Comparison of ENCODE assay signal across 19 cellular contexts in the genomic region with DNA sequence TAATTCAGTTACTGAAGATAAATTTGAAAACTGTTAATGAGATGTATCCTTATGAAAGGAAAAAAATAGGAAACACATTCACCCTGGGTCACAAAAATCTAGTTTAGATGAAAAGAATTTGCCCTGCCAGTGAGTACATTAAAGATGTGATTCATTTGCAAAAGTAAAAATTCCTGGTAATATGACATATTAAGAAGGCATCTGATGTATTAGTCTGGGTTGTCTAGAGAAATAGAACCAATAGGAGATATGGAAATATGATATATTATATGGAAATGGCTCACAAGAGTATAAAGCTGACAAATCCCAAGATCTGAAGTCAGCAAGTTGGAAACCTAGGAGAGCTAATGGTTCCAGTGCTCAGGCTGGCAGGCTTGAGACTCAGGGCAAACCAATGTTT.
A peak's percentile ranks its signal among the peaks of the same experiment; 100 is the strongest.
DNase-seq lines count a peak whose midpoint lies in the region; ATAC-seq, FAIRE-seq and TF ChIP-seq lines count a peak whose summit lies in the region.
"Had no signal": no experiment of that assay in that cellular context is flagged by ENCODE, and none has a peak within 500 bp of the region (broad histone marks: within the 10 kb centered on the region; RNA-seq: fewer than 3 reads in every experiment).

No MANE protein-coding gene starts in this region.

- H3K4me1 Mint-ChIP-seq in stimulated activated naive CD8-positive, alpha-beta T cell treated with anti-CD3 and anti-CD28 coated beads, Interleukin-15, Interleukin-2, amounts not matched to agents 100 ng/mL and 50 ng/mL, for 24 hours (ENCODE audit: low read depth), result peaks cover 75% of the 10 kb centered on the region
- H3K4me1 Mint-ChIP-seq in stimulated activated naive CD8-positive, alpha-beta T cell treated with anti-CD3 and anti-CD28 coated beads, Interleukin-15, amount 100 ng/mL, for 72 hours, result peaks cover 54% of the 10 kb centered on the region
- peaks cover 37 to 54% of the 10 kb centered on the region in 2 donors for H3K4me1 Mint-ChIP-seq in stimulated activated naive B cell treated with anti-CD40 and anti-IgM and Interleukin-4, amounts not matched to agents 10 μg/mL and 1 μg/mL and 100 μg/mL, for 72 hours

- peaks cover 52% of the 10 kb centered on the region for H3K36me3 Mint-ChIP-seq in stimulated activated naive CD8-positive, alpha-beta T cell treated with anti-CD3 and anti-CD28 coated beads, Interleukin-15, Interleukin-2, amounts not matched to agents 100 ng/mL and 50 ng/mL, for 24 hours (ENCODE audit: low read depth)
- peaks cover 21 to 37% of the 10 kb centered on the region in 2 donors for H3K36me3 Mint-ChIP-seq in stimulated activated naive B cell treated with anti-CD40 and anti-IgM and Interleukin-4, amounts not matched to agents 10 μg/mL and 1 μg/mL and 100 μg/mL, for 72 hours
- H3K36me3 Mint-ChIP-seq: CD14-positive monocyte had no signal

- no peak for TF ChIP-seq CTCF in bronchial epithelial cell (IDR thresholded peaks at IDR 0.05; ENCODE audit: insufficient read depth, low read length, severe bottlenecking)

- no peak overlapping the region for H3K4me3 ChIP-seq in bronchial epithelial cell (ENCODE audit: low read depth, low read length)
- H3K4me3 ChIP-seq: SJSA1 had no signal

- ATAC-seq in stimulated activated naive CD8-positive, alpha-beta T cell treated with anti-CD3 and anti-CD28 coated beads, Interleukin-15, amount 100 ng/mL, for 72 hours, result no peak
- ATAC-seq in stimulated activated naive B cell treated with anti-CD40 and anti-IgM and Interleukin-4, amounts not matched to agents 10 μg/mL and 1 μg/mL and 100 μg/mL, for 72 hours (replicated peaks), result no peak
- ATAC-seq in Right ventricle myocardium superior (ENCODE audit: poor library complexity), result no peak
- ATAC-seq in GM18909 (IDR thresholded peaks at IDR 0.05; ENCODE audit: poor library complexity, unreplicated experiment), result no peak
- ATAC-seq: HCT116 had no signal

- FAIRE-seq in bronchial epithelial cell (lab: Jason Lieb, UNC), result no peak

- no peak for DNase-seq in stimulated activated naive CD8-positive, alpha-beta T cell treated with anti-CD3 and anti-CD28 coated beads, Interleukin-15, amount 100 ng/mL, for 72 hours
- DNase-seq in NCI-H226, result peak; percentile 50
- DNase-seq in bronchial epithelial cell (ENCODE audit: low read depth), result peak; percentile 12
- DNase-seq in stimulated activated naive B cell treated with anti-CD40 and anti-IgM and Interleukin-4, amounts not matched to agents 10 μg/mL and 1 μg/mL and 100 μg/mL, for 72 hours, result no peak
- no peak for DNase-seq in NAMALWA (ENCODE audit: low spot score)
- no peak for DNase-seq in Right ventricle myocardium superior
- DNase-seq: AML-193, DMS 273 treated with DMSO at 0.1 percent for 48 hours, KBM-7, NCI-H1048, NCI-H1436 treated with DMSO at 0.1 percent for 48 hours, NCI-H2081, NCI-H510A, NCI-H774 had no signal

- intact Hi-C loops in Right ventricle myocardium superior (cut with DNase I), result no loop called here

- H3K36me3 ChIP-seq in bronchial epithelial cell (ENCODE audit: control insufficient read depth, insufficient read depth, low read length), result no peaks in the 10 kb centered on the region
- H3K36me3 ChIP-seq: SJSA1 had no signal

- H3K27me3 Mint-ChIP-seq in stimulated activated naive CD8-positive, alpha-beta T cell treated with anti-CD3 and anti-CD28 coated beads, Interleukin-15, Interleukin-2, amounts not matched to agents 100 ng/mL and 50 ng/mL, for 24 hours, result no peaks in the 10 kb centered on the region
- H3K27me3 Mint-ChIP-seq in stimulated activated naive CD8-positive, alpha-beta T cell treated with anti-CD3 and anti-CD28 coated beads, Interleukin-15, amount 100 ng/mL, for 72 hours, result no peaks in the 10 kb centered on the region
- no peaks in the 10 kb centered on the region for H3K27me3 Mint-ChIP-seq in stimulated activated naive B cell treated with anti-CD40 and anti-IgM and Interleukin-4, amounts not matched to agents 10 μg/mL and 1 μg/mL and 100 μg/mL, for 72 hours

- H3K27me3 ChIP-seq in bronchial epithelial cell (ENCODE audit: control insufficient read depth, insufficient read depth, low read length), result no peaks in the 10 kb centered on the region
- H3K27me3 ChIP-seq: SJSA1 had no signal

- H3K27ac Mint-ChIP-seq in stimulated activated naive CD8-positive, alpha-beta T cell treated with anti-CD3 and anti-CD28 coated beads, Interleukin-15, Interleukin-2, amounts not matched to agents 100 ng/mL and 50 ng/mL, for 24 hours, result peak overlapping the region; percentile 78
- no peak overlapping the region for H3K27ac Mint-ChIP-seq in stimulated activated naive CD8-positive, alpha-beta T cell treated with anti-CD3 and anti-CD28 coated beads, Interleukin-15, amount 100 ng/mL, for 72 hours
- H3K27ac Mint-ChIP-seq in stimulated activated naive B cell treated with anti-CD40 and anti-IgM and Interleukin-4, amounts not matched to agents 10 μg/mL and 1 μg/mL and 100 μg/mL, for 72 hours, result peak overlapping the region; percentile 86

- H3K4me3 Mint-ChIP-seq in stimulated activated naive CD8-positive, alpha-beta T cell treated with anti-CD3 and anti-CD28 coated beads, Interleukin-15, Interleukin-2, amounts not matched to agents 100 ng/mL and 50 ng/mL, for 24 hours, result no peak overlapping the region
- H3K4me3 Mint-ChIP-seq in stimulated activated naive CD8-positive, alpha-beta T cell treated with anti-CD3 and anti-CD28 coated beads, Interleukin-15, amount 100 ng/mL, for 72 hours, result no peak overlapping the region
- H3K4me3 Mint-ChIP-seq in stimulated activated naive B cell treated with anti-CD40 and anti-IgM and Interleukin-4, amounts not matched to agents 10 μg/mL and 1 μg/mL and 100 μg/mL, for 72 hours, result no peak overlapping the region
- H3K4me3 Mint-ChIP-seq: CD14-positive monocyte had no signal

- H3K9me3 Mint-ChIP-seq in stimulated activated naive CD8-positive, alpha-beta T cell treated with anti-CD3 and anti-CD28 coated beads, Interleukin-15, Interleukin-2, amounts not matched to agents 100 ng/mL and 50 ng/mL, for 24 hours, result peaks cover 16% of the 10 kb centered on the region
- H3K9me3 Mint-ChIP-seq in stimulated activated naive CD8-positive, alpha-beta T cell treated with anti-CD3 and anti-CD28 coated beads, Interleukin-15, amount 100 ng/mL, for 72 hours, result peaks cover 12 to 29% of the 10 kb centered on the region in 2 donors
- H3K9me3 Mint-ChIP-seq in stimulated activated naive B cell treated with anti-CD40 and anti-IgM and Interleukin-4, amounts not matched to agents 10 μg/mL and 1 μg/mL and 100 μg/mL, for 72 hours, result peaks cover 19 to 20% of the 10 kb centered on the region in 2 donors

Comparison
In these comparisons a context has a peak if more than half of its experiments do, and no peak if none do; other contexts are left out.
1. H3K27ac Mint-ChIP-seq: peak in stimulated activated naive CD8-positive, alpha-beta T cell treated with anti-CD3 and anti-CD28 coated beads, Interleukin-15, Interleukin-2, amounts not matched to agents 100 ng/mL and 50 ng/mL, for 24 hours (single experiment) and stimulated activated naive B cell treated with anti-CD40 and anti-IgM and Interleukin-4, amounts not matched to agents 10 μg/mL and 1 μg/mL and 100 μg/mL, for 72 hours (single experiment); none in stimulated activated naive CD8-positive, alpha-beta T cell treated with anti-CD3 and anti-CD28 coated beads, Interleukin-15, amount 100 ng/mL, for 72 hours (0 of 2).
2. DNase-seq: peak in NCI-H226 (single experiment) and bronchial epithelial cell (single experiment); none in stimulated activated naive CD8-positive, alpha-beta T cell treated with anti-CD3 and anti-CD28 coated beads, Interleukin-15, amount 100 ng/mL, for 72 hours (0 of 2), stimulated activated naive B cell treated with anti-CD40 and anti-IgM and Interleukin-4, amounts not matched to agents 10 μg/mL and 1 μg/mL and 100 μg/mL, for 72 hours (single experiment), NAMALWA (single experiment) and Right ventricle myocardium superior (single experiment).